In the genomic region with DNA sequence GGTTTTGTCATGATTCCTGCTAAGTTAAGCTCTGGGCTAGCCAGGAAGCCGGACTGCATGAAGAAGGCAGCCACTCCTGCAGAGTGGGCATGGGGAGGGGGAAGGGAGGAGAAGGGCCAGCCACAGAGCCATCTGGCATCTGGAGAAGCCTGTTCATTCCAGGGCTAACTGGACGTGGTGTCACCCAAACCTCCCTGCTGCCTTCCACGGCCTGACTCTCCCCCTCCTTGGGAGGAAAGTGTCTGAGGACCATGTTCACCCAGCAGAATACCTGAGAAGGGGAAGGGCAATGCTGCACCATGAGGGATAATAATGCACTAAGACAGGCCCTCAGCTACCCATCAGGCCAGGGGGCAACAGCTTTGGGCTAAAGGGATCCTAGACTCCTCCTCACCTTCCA, we compare ENCODE assay signal across 22 cellular contexts. TPM values are rescaled to one million over a fixed set of nuclear protein-coding genes. Genes with fewer than 3 reads are reported as not detected.
DNase-seq lines count a peak whose midpoint lies in the region; ATAC-seq and TF ChIP-seq lines count a peak whose summit lies in the region.
"Had no signal": no experiment of that assay in that cellular context is flagged by ENCODE, and none has a peak within 500 bp of the region (broad histone marks: within the 10 kb centered on the region; RNA-seq: fewer than 3 reads in every experiment).

No MANE protein-coding gene starts in this region.

- no peak overlapping the region for H3K9ac ChIP-seq in SK-N-SH
- H3K9ac ChIP-seq: parathyroid adenoma had no signal

- no peaks in the 10 kb centered on the region for H3K79me2 ChIP-seq in SK-N-SH (ENCODE audit: insufficient read depth)
- H3K79me2 ChIP-seq: parathyroid adenoma had no signal

- CTCF ChIA-PET in SK-N-SH (lab: Yijun Ruan, JAX): interaction anchor here (0.6 to 4.2 kb wide), 4 partner anchors 7 to 56 kb away, joined by 3 to 21 read pairs (median 11); no protein-coding TSS in a partner anchor

- H3K4me1 ChIP-seq in SK-N-SH (ENCODE audit: control insufficient read depth in 1 of 2, insufficient read depth in 2 of 2, low read depth in 1 of 2, low read length in 1 of 2) (peaks cover 0 to 33% of the 10 kb centered on the region in 2 experiments; a peak in 1 of 4 replicates), ovary (ENCODE audit: insufficient read depth) (peaks cover 2% of the 10 kb centered on the region)
- H3K4me1 ChIP-seq: parathyroid adenoma had no signal

- WGBS in SK-N-SH (ENCODE audit: low lambda C conversion rate): 21% methylated on average over 3 of the region's 3 CpGs
- 86 to 92% (median 89%) methylated on average over 3 of the region's 3 CpGs for WGBS in ovary, 3 donors

- H3K4me2 ChIP-seq in SK-N-SH: no peak overlapping the region

- POLR2A ChIA-PET in SK-N-SH (lab: Yijun Ruan, JAX): no interaction called here

- no peak overlapping the region for H2AFZ ChIP-seq in SK-N-SH (ENCODE audit: low read depth)
- H2AFZ ChIP-seq: parathyroid adenoma had no signal

- DNase-seq in SK-N-SH: peak; percentile 20
- peak; percentile 11 for DNase-seq in H7
- peak; percentile 1 for DNase-seq in iPS-NIHi11 (ENCODE audit: low spot score)
- DNase-seq in ovary: peak in 4 of 5 donors; percentile 1 to 14 (median 4)
- no peak for DNase-seq in NCI-H2196 (lab: John Stamatoyannopoulos, UW; ENCODE audit: unreplicated experiment)
- DNase-seq in DMS 273 treated with DMSO at 0.1 percent for 48 hours (lab: John Stamatoyannopoulos, UW): no peak
- DNase-seq in stimulated activated naive CD4-positive, alpha-beta T cell treated with Interleukin-2 at 50 U/mL for 16 hours (lab: John Stamatoyannopoulos, UW): no peak
- DNase-seq: AML-193; cortex of kidney; mesendoderm; naive thymus-derived CD4-positive, alpha-beta T cell; NCI-H1092 treated with DMSO at 0.1 percent for 48 hours; NCI-H1930; NCI-H82; PC-3; SHP77 treated with DMSO at 0.1 percent for 48 hours had no signal

- no peaks in the 10 kb centered on the region for H3K9me2 ChIP-seq in SK-N-SH

- intact Hi-C loops in ovary (cut with DNase I): no loop called here

- H3K27me3 ChIP-seq in SK-N-SH (ENCODE audit: insufficient read depth) (no peaks in the 10 kb centered on the region), H7 (ENCODE audit: control insufficient read depth, insufficient read depth, low read length) (no peaks in the 10 kb centered on the region), ovary (no peaks in the 10 kb centered on the region)
- H3K27me3 ChIP-seq: sigmoid colon had no signal

- H3K9me3 ChIP-seq in SK-N-SH (no peaks in the 10 kb centered on the region), ovary (no peaks in the 10 kb centered on the region)
- H3K9me3 ChIP-seq: sigmoid colon had no signal

- H3F3A ChIP-seq in SK-N-SH (replicated peaks; ENCODE audit: insufficient read depth): no peaks in the 10 kb centered on the region

- no peak overlapping the region for H3K27ac ChIP-seq in SK-N-SH (ENCODE audit: low read depth in 2 of 2, low read length in 1 of 2)
- no peak overlapping the region for H3K27ac ChIP-seq in ovary
- H3K27ac ChIP-seq: 22Rv1, parathyroid adenoma, sigmoid colon had no signal

- H3K36me3 ChIP-seq in SK-N-SH (replicated peaks in 1 of 2; ENCODE audit: control insufficient read depth in 1 of 2, insufficient read depth in 2 of 2, low read length in 1 of 2) (no peaks in the 10 kb centered on the region), H7 (replicated peaks; ENCODE audit: control insufficient read depth, insufficient read depth, low read length) (no peaks in the 10 kb centered on the region), ovary (no peaks in the 10 kb centered on the region)

- no peak for TF ChIP-seq CTCF in SK-N-SH (IDR thresholded peaks at IDR 0.05)
- TF ChIP-seq CTCF in ovary (IDR thresholded peaks at IDR 0.05): no peak

- TF ChIP-seq RAD21 in SK-N-SH (IDR thresholded peaks at IDR 0.05; ENCODE audit: low read length): no peak

- no peaks in the 10 kb centered on the region for H4K20me1 ChIP-seq in SK-N-SH (ENCODE audit: insufficient read depth)

- no peak for ATAC-seq in SK-N-SH treated with all-trans-retinoic acid at 6 μM for 48 hours
- ATAC-seq: naive thymus-derived CD4-positive, alpha-beta T cell; PC-3 had no signal

- TF ChIP-seq EP300 in SK-N-SH (IDR thresholded peaks at IDR 0.05; ENCODE audit: borderline replicate concordance in 1 of 2, low read depth in 1 of 2, low read length in 1 of 2): no peak
- no peak for TF ChIP-seq EP300 in ovary (IDR thresholded peaks at IDR 0.05)

- TF ChIP-seq POLR2A in ovary (IDR thresholded peaks at IDR 0.05): no peak

- H3K4me3 ChIP-seq in SK-N-SH (ENCODE audit: low read depth in 2 of 2, low read length in 1 of 2) (no peak overlapping the region; a peak in 1 of 4 replicates), H7 (ENCODE audit: insufficient read depth, low read depth, low read length) (no peak overlapping the region), ovary (no peak overlapping the region)
- H3K4me3 ChIP-seq: sigmoid colon had no signal

TF ChIP-seq in SK-N-SH, 30 proteins besides CTCF, POLR2A, EP300 and RAD21 (continues in another document):
- TF ChIP-seq FOXM1 (IDR thresholded peaks at IDR 0.05; ENCODE audit: low read depth) (no peak), SMC3 (IDR thresholded peaks at IDR 0.05; ENCODE audit: low read depth, low read length) (no peak), GABPA (IDR thresholded peaks at IDR 0.05; ENCODE audit: low read depth) (no peak), RXRA (IDR thresholded peaks at IDR 0.05; ENCODE audit: borderline replicate concordance, low read depth) (no peak), EZH2phosphoT487 (IDR thresholded peaks at IDR 0.05; ENCODE audit: borderline replicate concordance, low read depth) (no peak), RFX5 (IDR thresholded peaks at IDR 0.05; ENCODE audit: low read length) (no peak), NFIC (IDR thresholded peaks at IDR 0.05; ENCODE audit: borderline replicate concordance) (no peak), GATA2 (CRISPR knock-in tag; IDR thresholded peaks at IDR 0.05) (no peak)

TF ChIP-seq in SK-N-SH treated with all-trans-retinoic acid at 6 μM for 48 hours, 23 proteins besides CTCF, POLR2A, EP300 and RAD21:
- no peak for TF ChIP-seq ZNF8 (CRISPR knock-in tag; IDR thresholded peaks at IDR 0.05)
- TF ChIP-seq, protein P1, sequence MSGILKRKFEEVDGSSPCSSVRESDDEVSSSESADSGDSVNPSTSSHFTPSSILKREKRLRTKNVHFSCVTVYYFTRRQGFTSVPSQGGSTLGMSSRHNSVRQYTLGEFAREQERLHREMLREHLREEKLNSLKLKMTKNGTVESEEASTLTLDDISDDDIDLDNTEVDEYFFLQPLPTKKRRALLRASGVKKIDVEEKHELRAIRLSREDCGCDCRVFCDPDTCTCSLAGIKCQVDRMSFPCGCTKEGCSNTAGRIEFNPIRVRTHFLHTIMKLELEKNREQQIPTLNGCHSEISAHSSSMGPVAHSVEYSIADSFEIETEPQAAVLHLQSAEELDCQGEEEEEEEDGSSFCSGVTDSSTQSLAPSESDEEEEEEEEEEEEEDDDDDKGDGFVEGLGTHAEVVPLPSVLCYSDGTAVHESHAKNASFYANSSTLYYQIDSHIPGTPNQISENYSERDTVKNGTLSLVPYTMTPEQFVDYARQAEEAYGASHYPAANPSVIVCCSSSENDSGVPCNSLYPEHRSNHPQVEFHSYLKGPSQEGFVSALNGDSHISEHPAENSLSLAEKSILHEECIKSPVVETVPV (CRISPR knock-in tag; IDR thresholded peaks at IDR 0.05): no peak

RNA-seq across cellular contexts. Expression of a gene that starts 15.4 kb away (rescaled TPM):
- polyA plus RNA-seq in SK-N-SH (2012; rRNA removed) (1.7 and 2.4 TPM in 2 replicates), ovary (100 to 1,000 TPM in 1 of 2 donors, 10 to 100 TPM in 1; 91.0 to 151 TPM)
- polyA plus RNA-seq in SK-N-SH (2012; cell fraction: cytosol; rRNA removed): 1.5 and 1.6 TPM in 2 replicates
- 7.0 and 8.4 TPM in 2 replicates for polyA plus RNA-seq in SK-N-SH (2012; cell fraction: nucleus; rRNA removed)
- total RNA-seq in H7 (2014; rRNA removed; shearing (Covaris generic)): 0.26 TPM in 1 of 2 replicates, not detected in the other
- total RNA-seq in ovary: 100 to 1,000 TPM in 1 of 7 donors, 10 to 100 TPM in 6; 10.2 to 114 (median 47.0) TPM

RNA-seq across cellular contexts. Expression of a gene that starts 36.7 kb away (rescaled TPM):
- polyA plus RNA-seq in SK-N-SH (2012; rRNA removed) (not detected in 2 replicates), ovary (not detected)
- not detected in 2 replicates for polyA plus RNA-seq in SK-N-SH (2012; cell fraction: cytosol; rRNA removed)
- polyA plus RNA-seq in SK-N-SH (2012; cell fraction: nucleus; rRNA removed): not detected in 2 replicates
- total RNA-seq in H7 (2014; rRNA removed; shearing (Covaris generic)): 1.9 and 2.7 TPM in 2 replicates
- total RNA-seq in ovary: not detected
- total RNA-seq: bronchial epithelial cell; glomerular endothelial cell; naive thymus-derived CD4-positive, alpha-beta T cell; PC-3; sigmoid colon had no signal
- polyA plus RNA-seq: naive thymus-derived CD4-positive, alpha-beta T cell; sigmoid colon had no signal

Comparison
In these comparisons a context has a peak if more than half of its experiments do, and no peak if none do; other contexts are left out.
1. DNase-seq: peak in SK-N-SH (single experiment), H7 (single experiment), iPS-NIHi11 (single experiment) and ovary (4 of 5); none in NCI-H2196 (single experiment), DMS 273 treated with DMSO at 0.1 percent for 48 hours (single experiment) and stimulated activated naive CD4-positive, alpha-beta T cell treated with Interleukin-2 at 50 U/mL for 16 hours (single experiment).